Comparison of ENCODE assay signal across 8 cellular contexts in the genomic region with DNA sequence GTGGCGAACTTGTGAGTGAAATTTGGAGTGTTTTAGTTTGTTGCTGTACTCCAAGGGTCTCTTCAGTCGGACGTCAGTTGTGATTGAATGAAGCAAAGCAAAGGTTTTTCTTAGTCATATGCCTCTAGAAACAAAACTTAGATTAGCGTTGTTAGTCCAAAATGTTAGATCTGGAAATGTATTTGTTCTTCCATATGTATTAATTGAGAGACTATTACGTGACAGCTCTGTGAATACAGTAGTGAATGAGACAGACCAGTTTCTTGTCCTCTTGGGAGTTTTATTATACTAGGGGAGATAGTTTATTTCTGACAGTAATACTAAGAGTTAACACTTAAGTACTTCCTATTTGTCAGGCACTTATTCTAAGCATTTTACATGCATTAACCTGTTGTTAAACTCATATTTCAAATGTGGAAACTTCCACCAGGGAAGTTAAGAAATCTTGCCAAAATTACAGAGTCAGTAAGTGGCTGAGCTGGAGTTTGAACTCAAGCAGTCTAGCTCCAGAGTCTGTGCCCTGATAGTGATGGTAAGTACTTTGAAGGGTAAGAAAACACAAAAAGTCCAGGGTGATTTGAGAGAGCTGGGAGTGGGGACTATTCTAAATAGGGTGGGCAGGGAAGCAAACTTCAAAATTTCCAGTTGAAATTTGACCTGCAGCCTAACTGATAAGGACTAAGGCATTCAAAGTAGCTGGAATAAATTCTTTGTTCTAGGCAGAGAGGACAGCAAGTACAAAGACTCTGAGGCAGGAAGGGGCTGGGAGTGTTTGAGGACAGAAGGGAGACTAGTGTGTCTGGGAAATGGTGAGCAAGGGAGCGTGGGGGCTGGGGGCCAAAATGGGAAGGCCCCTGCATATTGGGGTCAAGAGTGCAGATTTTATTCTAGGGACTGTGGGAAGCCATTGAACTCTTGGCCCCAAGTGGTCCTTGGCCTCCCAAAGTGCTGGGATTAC. TPM values are rescaled to one million over a fixed set of nuclear protein-coding genes. Genes with fewer than 3 reads are reported as not detected.
DNase-seq lines count a peak whose midpoint lies in the region; FAIRE-seq and TF ChIP-seq lines count a peak whose summit lies in the region.

No MANE protein-coding gene starts in this region.

- WGBS in sigmoid colon, 2 donors = 70 to 77% methylated on average over 6 of the region's 6 CpGs

- H3K4me1 ChIP-seq in adipocyte (ENCODE audit: control insufficient read depth, insufficient read depth, low read length) (peaks cover 65% of the 10 kb centered on the region), iPS-20b (ENCODE audit: insufficient read depth, low read length) (peaks cover 32% of the 10 kb centered on the region), sigmoid colon (peaks cover 0 to 90% (median 82%) of the 10 kb centered on the region in 4 donors)

- H3K36me3 ChIP-seq in adipocyte (ENCODE audit: control insufficient read depth, insufficient read depth, low read length, severe bottlenecking) (no peaks in the 10 kb centered on the region), iPS-20b (ENCODE audit: insufficient read depth, low read depth, low read length) (no peaks in the 10 kb centered on the region), sigmoid colon (no peaks in the 10 kb centered on the region)

- H3K27me3 ChIP-seq in adipocyte (replicated peaks; ENCODE audit: control insufficient read depth, insufficient read depth, low read length) (no peaks in the 10 kb centered on the region), iPS-20b (ENCODE audit: insufficient read depth, low read length) (no peaks in the 10 kb centered on the region), sigmoid colon (no peaks in the 10 kb centered on the region)

- TF ChIP-seq EP300 in sigmoid colon (IDR thresholded peaks at IDR 0.05) = no peak

- intact Hi-C loops in sigmoid colon (cut with DNase I) = no loop called here

- peak overlapping the region; percentile 22 for H3K4me3 ChIP-seq in adipocyte (ENCODE audit: low read length)
- no peak overlapping the region for H3K4me3 ChIP-seq in iPS-20b (ENCODE audit: low read length)
- no peak overlapping the region for H3K4me3 ChIP-seq in sigmoid colon

- no peaks in the 10 kb centered on the region for H3K9me3 ChIP-seq in adipocyte (ENCODE audit: control insufficient read depth, low read length)
- no peaks in the 10 kb centered on the region for H3K9me3 ChIP-seq in iPS-20b (ENCODE audit: insufficient read depth, low read depth, low read length)
- no peaks in the 10 kb centered on the region for H3K9me3 ChIP-seq in sigmoid colon

- DNase-seq in HTR-8/SVneo (ENCODE audit: insufficient read length, low spot score) (peak; percentile 31), adipocyte (ENCODE audit: low read depth) (peak; percentile 65), sigmoid colon (no peak), NCI-H146 treated with DMSO at 0.1 percent for 48 hours (lab: John Stamatoyannopoulos, UW; ENCODE audit: unreplicated experiment) (no peak), T-helper 2 cell (no peak), Ammon's horn (ENCODE audit: low spot score) (no peak)
- no peak for DNase-seq in activated CD4-positive, CD25-positive, alpha-beta regulatory T cell treated with anti-CD3 and anti-CD28 coated beads, Interleukin-2, amount 50 U/mL, for 72 hours

- H3K9ac ChIP-seq in adipocyte (ENCODE audit: low read length) (peak overlapping the region; percentile 24), iPS-20b (ENCODE audit: low read depth, low read length) (peak overlapping the region; percentile 11; the same call in 1 of the 2 replicates)

- FAIRE-seq in HTR-8/SVneo (lab: Jason Lieb, UNC) = no peak

- no peak overlapping the region for H3K27ac ChIP-seq in iPS-20b (ENCODE audit: low read length)
- peak overlapping the region; percentile 15 to 62 (median 56) for H3K27ac ChIP-seq in sigmoid colon

- TF ChIP-seq POLR2A in sigmoid colon (IDR thresholded peaks at IDR 0.05) = no peak

- TF ChIP-seq CTCF in sigmoid colon (IDR thresholded peaks at IDR 0.05) = no peak

RNA-seq across cellular contexts. Expression of gene ADD1, which starts 17.0 kb away (rescaled TPM):
- total RNA-seq in sigmoid colon = 100 to 1,000 TPM; 166 to 378 (median 183) TPM
- 100 to 1,000 TPM; 113 to 162 (median 120) TPM for polyA plus RNA-seq in sigmoid colon

Comparison
In these comparisons a context has a peak if more than half of its experiments do, and no peak if none do; other contexts are left out.
1. DNase-seq: peak in HTR-8/SVneo (single experiment) and adipocyte (single experiment); none in sigmoid colon (single experiment), NCI-H146 treated with DMSO at 0.1 percent for 48 hours (single experiment), T-helper 2 cell (0 of 5), activated CD4-positive, CD25-positive, alpha-beta regulatory T cell treated with anti-CD3 and anti-CD28 coated beads, Interleukin-2, amount 50 U/mL, for 72 hours (single experiment) and Ammon's horn (single experiment).